Comparison of ENCODE assay signal across 11 cellular contexts in genomic region chr3:143536817-143537535, GRCh38.
A peak's percentile ranks its signal among the peaks of the same experiment; 100 is the strongest.
DNase-seq lines count a peak whose midpoint lies in the region; ATAC-seq and TF ChIP-seq lines count a peak whose summit lies in the region.
"Had no signal": no experiment of that assay in that cellular context is flagged by ENCODE, and none has a peak within 500 bp of the region (broad histone marks: within the 10 kb centered on the region; RNA-seq: fewer than 3 reads in every experiment).

No MANE protein-coding gene starts in this region.

- POLR2A ChIA-PET in naive thymus-derived CD4-positive, alpha-beta T cell (lab: Charles Lee), result no interaction called here

- CTCF ChIA-PET in naive thymus-derived CD4-positive, alpha-beta T cell (lab: Charles Lee), result no interaction called here

- no peak for TF ChIP-seq POLR2A in spleen (IDR thresholded peaks at IDR 0.05)

- H3K4me3 Mint-ChIP-seq in naive thymus-derived CD4-positive, alpha-beta T cell, result no peak overlapping the region
- H3K4me3 Mint-ChIP-seq: activated CD4-positive, alpha-beta memory T cell treated with anti-CD3 and anti-CD28 coated beads, Interleukin-2, amount 10 ng/mL, durations not matched to agents 7 days and 5 days had no signal

- no peak overlapping the region for H3K27ac Mint-ChIP-seq in naive thymus-derived CD4-positive, alpha-beta T cell
- H3K27ac Mint-ChIP-seq: activated CD4-positive, alpha-beta memory T cell treated with anti-CD3 and anti-CD28 coated beads, Interleukin-2, amount 10 ng/mL, durations not matched to agents 7 days and 5 days had no signal

- peaks cover 0 to 22% (median 10%) of the 10 kb centered on the region in 6 donors for H3K4me1 ChIP-seq in spleen
- no peaks in the 10 kb centered on the region for H3K4me1 ChIP-seq in naive thymus-derived CD4-positive, alpha-beta T cell (ENCODE audit: control insufficient read depth in 2 of 2, insufficient read depth in 2 of 2, low read length in 2 of 2)

- H3K9me3 ChIP-seq in spleen, result no peaks in the 10 kb centered on the region
- no peaks in the 10 kb centered on the region for H3K9me3 ChIP-seq in naive thymus-derived CD4-positive, alpha-beta T cell (ENCODE audit: control insufficient read depth in 2 of 3, low read length in 3 of 3)

- ATAC-seq in GM18907 (IDR thresholded peaks at IDR 0.05; ENCODE audit: unreplicated experiment) (peak; percentile 9), HG03442 (IDR thresholded peaks at IDR 0.05; ENCODE audit: unreplicated experiment) (no peak)
- ATAC-seq in naive thymus-derived CD4-positive, alpha-beta T cell, result no peak

- H3K27ac ChIP-seq in spleen, result peak overlapping the region in 6 of 8 donors; percentile 2 to 62 (median 43)
- no peak overlapping the region for H3K27ac ChIP-seq in naive thymus-derived CD4-positive, alpha-beta T cell (ENCODE audit: low read depth, low read length)
- H3K27ac ChIP-seq: cardiac muscle cell had no signal

- peaks cover 0 to 9% (median 0%) of the 10 kb centered on the region in 5 donors for H3K36me3 Mint-ChIP-seq in naive thymus-derived CD4-positive, alpha-beta T cell

- H3K27me3 Mint-ChIP-seq in naive thymus-derived CD4-positive, alpha-beta T cell, result no peaks in the 10 kb centered on the region
- H3K27me3 Mint-ChIP-seq: activated CD4-positive, alpha-beta memory T cell treated with anti-CD3 and anti-CD28 coated beads, Interleukin-2, amount 10 ng/mL, durations not matched to agents 7 days and 5 days had no signal

- H3K4me3 ChIP-seq in fibroblast of mammary gland (ENCODE audit: control insufficient read depth, low read depth, low read length) (no peak overlapping the region), spleen (no peak overlapping the region)
- no peak overlapping the region for H3K4me3 ChIP-seq in naive thymus-derived CD4-positive, alpha-beta T cell (ENCODE audit: low read length)
- H3K4me3 ChIP-seq: cardiac muscle cell had no signal

- DNase-seq in NCI-H446 (lab: John Stamatoyannopoulos, UW) (peak; percentile 42 to 67), fibroblast of mammary gland (ENCODE audit: low read depth) (peak; percentile 98), spleen (no peak), NCI-H2029 treated with DMSO at 0.1 percent for 48 hours (lab: John Stamatoyannopoulos, UW) (no peak), MV-4-11 (lab: John Stamatoyannopoulos, UW) (no peak)
- DNase-seq in naive thymus-derived CD4-positive, alpha-beta T cell, result no peak
- DNase-seq: activated CD4-positive, alpha-beta memory T cell treated with anti-CD3 and anti-CD28 coated beads, Interleukin-2, amount 10 ng/mL, durations not matched to agents 7 days and 5 days; hypothalamus had no signal

- intact Hi-C loops in spleen (cut with DNase I; ENCODE audit: low total_unique reads), result no loop called here
- intact Hi-C loops in naive thymus-derived CD4-positive, alpha-beta T cell (cut with micrococcal nuclease), result no loop called here

- no peaks in the 10 kb centered on the region for H3K27me3 ChIP-seq in spleen (replicated peaks in 1 of 7)
- no peaks in the 10 kb centered on the region for H3K27me3 ChIP-seq in naive thymus-derived CD4-positive, alpha-beta T cell (ENCODE audit: control insufficient read depth in 2 of 2, insufficient read depth in 2 of 2, low read length in 2 of 2)
- H3K27me3 ChIP-seq: cardiac muscle cell had no signal

- H3K9me3 Mint-ChIP-seq in naive thymus-derived CD4-positive, alpha-beta T cell, result no peaks in the 10 kb centered on the region
- H3K9me3 Mint-ChIP-seq: activated CD4-positive, alpha-beta memory T cell treated with anti-CD3 and anti-CD28 coated beads, Interleukin-2, amount 10 ng/mL, durations not matched to agents 7 days and 5 days had no signal

- TF ChIP-seq CTCF in fibroblast of mammary gland (conservative IDR thresholded peaks at IDR 0.05; ENCODE audit: control insufficient read depth, insufficient read depth, low read depth, low read length) (no peak), spleen (IDR thresholded peaks at IDR 0.05 in 8 of 11, conservative IDR thresholded peaks at IDR 0.05 in 3 of 11) (no peak)

- H3K36me3 ChIP-seq in spleen, result no peaks in the 10 kb centered on the region
- no peaks in the 10 kb centered on the region for H3K36me3 ChIP-seq in naive thymus-derived CD4-positive, alpha-beta T cell (ENCODE audit: control insufficient read depth in 2 of 3, insufficient read depth in 3 of 3, low read length in 3 of 3)
- H3K36me3 ChIP-seq: cardiac muscle cell had no signal

- WGBS in spleen, 5 donors, result 67 to 93% (median 86%) methylated on average over 3 of the region's 3 CpGs

- H3K4me1 Mint-ChIP-seq in naive thymus-derived CD4-positive, alpha-beta T cell, result peaks cover 0 to 12% (median 0%) of the 10 kb centered on the region in 7 donors

Comparison
In these comparisons a context has a peak if more than half of its experiments do, and no peak if none do; other contexts are left out.
1. DNase-seq: peak in NCI-H446 (2 of 2) and fibroblast of mammary gland (single experiment); none in spleen (single experiment), NCI-H2029 treated with DMSO at 0.1 percent for 48 hours (single experiment), MV-4-11 (single experiment) and naive thymus-derived CD4-positive, alpha-beta T cell (0 of 9).